In genomic region chr1:192539450-192540132, GRCh38 we compare ENCODE assay signal across 8 cellular contexts. TPM values are rescaled to one million over a fixed set of nuclear protein-coding genes. Genes with fewer than 3 reads are reported as not detected.
DNase-seq lines count a peak whose midpoint lies in the region; ATAC-seq and TF ChIP-seq lines count a peak whose summit lies in the region.

No MANE protein-coding gene starts in this region.

- intact Hi-C loops in Right ventricle myocardium inferior (cut with DNase I) (loop anchor here (5.0 kb wide), 1 partner anchor 47 kb away; no protein-coding TSS in a partner anchor), cardiac septum (cut with DNase I) (no loop called here), gastrocnemius medialis (cut with DNase I; ENCODE audit: low total_unique reads) (no loop called here)

- TF ChIP-seq CTCF in foreskin keratinocyte (conservative IDR thresholded peaks at IDR 0.05) (peak; percentile 24), gastrocnemius medialis (IDR thresholded peaks at IDR 0.05 in 4 of 5, conservative IDR thresholded peaks at IDR 0.05 in 1 of 5) (no peak)

- H3K4me3 ChIP-seq in gastrocnemius medialis, result no peak overlapping the region

- H3K27ac ChIP-seq in foreskin keratinocyte (peak overlapping the region; percentile 23), gastrocnemius medialis (peak overlapping the region in 1 of 4 donors; percentile 37)

- H3K36me3 ChIP-seq in gastrocnemius medialis, result no peaks in the 10 kb centered on the region

- no peaks in the 10 kb centered on the region for H3K27me3 ChIP-seq in foreskin keratinocyte
- no peaks in the 10 kb centered on the region for H3K27me3 ChIP-seq in gastrocnemius medialis

- in situ Hi-C loops in gastrocnemius medialis (cut with MboI; ENCODE audit: low sequenced_read_pairs in 4 of 4), result no loop called here

- H3K9me3 ChIP-seq in gastrocnemius medialis, result no peaks in the 10 kb centered on the region

- no peak for TF ChIP-seq POLR2A in gastrocnemius medialis (IDR thresholded peaks at IDR 0.05)

- no peak for DNase-seq in Right ventricle myocardium inferior (ENCODE audit: missing footprints)
- DNase-seq in cardiac septum (ENCODE audit: low spot score), result no peak
- peak; percentile 49 for DNase-seq in T1000 (lab: John Stamatoyannopoulos, UW)
- DNase-seq in foreskin keratinocyte, result peak; percentile 69 to 86
- DNase-seq in pulmonary artery endothelial cell (ENCODE audit: low read depth, low spot score), result peak; percentile 89
- no peak for DNase-seq in DMS79 treated with DMSO at 0.1 percent for 48 hours (lab: John Stamatoyannopoulos, UW)
- no peak for DNase-seq in gastrocnemius medialis

- ATAC-seq in Right ventricle myocardium inferior (peak; percentile 88), foreskin keratinocyte (peak; percentile 97), gastrocnemius medialis (no peak), HG02884 (IDR thresholded peaks at IDR 0.05; ENCODE audit: unreplicated experiment) (no peak)

- H3K4me1 ChIP-seq in foreskin keratinocyte (peaks cover 11% of the 10 kb centered on the region), gastrocnemius medialis (no peaks in the 10 kb centered on the region)

RNA-seq across cellular contexts. Expression of gene RGS1, which starts 36.0 kb away (rescaled TPM):
- total RNA-seq in Right ventricle myocardium inferior, result 0.32 TPM
- total RNA-seq in cardiac septum, result 2.6 TPM
- not detected in 2 replicates for total RNA-seq in foreskin keratinocyte
- not detected in 2 replicates for polyA plus RNA-seq in foreskin keratinocyte
- total RNA-seq in pulmonary artery endothelial cell, result not detected in 2 replicates
- total RNA-seq in gastrocnemius medialis, result 1 to 10 TPM; 1.0 to 4.9 (median 3.5) TPM

Comparison
In these comparisons a context has a peak if more than half of its experiments do, and no peak if none do; other contexts are left out.
1. ATAC-seq: peak in Right ventricle myocardium inferior (single experiment) and foreskin keratinocyte (single experiment); none in gastrocnemius medialis (0 of 2) and HG02884 (single experiment).
2. DNase-seq: peak in T1000 (single experiment), foreskin keratinocyte (2 of 2) and pulmonary artery endothelial cell (single experiment); none in Right ventricle myocardium inferior (single experiment), cardiac septum (single experiment), DMS79 treated with DMSO at 0.1 percent for 48 hours (single experiment) and gastrocnemius medialis (0 of 2).